Comparison of ENCODE assay signal across 26 cellular contexts in genomic region chr7:152152267-152152666, GRCh38.
DNase-seq lines count a peak whose midpoint lies in the region; ATAC-seq and TF ChIP-seq lines count a peak whose summit lies in the region.
"Had no signal": no experiment of that assay in that cellular context is flagged by ENCODE, and none has a peak within 500 bp of the region (broad histone marks: within the 10 kb centered on the region; RNA-seq: fewer than 3 reads in every experiment).

No MANE protein-coding gene starts in this region.

- no peak for TF ChIP-seq POLR2A in sigmoid colon (IDR thresholded peaks at IDR 0.05)

- intact Hi-C loops in Right ventricle myocardium superior (cut with DNase I): no loop called here
- intact Hi-C loops in cardiac septum (cut with DNase I): no loop called here
- intact Hi-C loops in sigmoid colon (cut with DNase I): no loop called here

- no peaks in the 10 kb centered on the region for H3K27me3 Mint-ChIP-seq in T-cell
- H3K27me3 Mint-ChIP-seq in endothelial cell (ENCODE audit: unreplicated experiment): no peaks in the 10 kb centered on the region
- H3K27me3 Mint-ChIP-seq in type B pancreatic cell: no peaks in the 10 kb centered on the region

- H3K4me3 ChIP-seq in sigmoid colon: no peak overlapping the region
- H3K4me3 ChIP-seq: adrenal gland, dorsolateral prefrontal cortex, gastrocnemius medialis, GM23248, lower lobe of right lung, mucosa of descending colon, suprapubic skin, upper lobe of right lung had no signal

- POLR2A ChIA-PET in T-cell (lab: Charles Lee): interaction anchor here in 1 of 2 donors (0.7 kb wide), 1 partner anchor 9 kb away, joined by 3 read pairs; no protein-coding TSS in a partner anchor

- TF ChIP-seq EP300 in sigmoid colon (IDR thresholded peaks at IDR 0.05): no peak

- H3K9me3 ChIP-seq in sigmoid colon: no peaks in the 10 kb centered on the region
- H3K9me3 ChIP-seq: adrenal gland, gastrocnemius medialis, lower lobe of right lung, mucosa of descending colon, suprapubic skin, upper lobe of right lung had no signal

- H3K27me3 ChIP-seq in sigmoid colon: no peaks in the 10 kb centered on the region
- H3K27me3 ChIP-seq: adrenal gland, dorsolateral prefrontal cortex, gastrocnemius medialis, suprapubic skin, upper lobe of right lung had no signal

- H3K27ac Mint-ChIP-seq in T-cell (peak overlapping the region; percentile 61 to 78), endothelial cell (ENCODE audit: unreplicated experiment) (peak overlapping the region; percentile 26), type B pancreatic cell (peak overlapping the region; percentile 4)
- H3K27ac Mint-ChIP-seq: nephron had no signal

- peaks cover 0 to 3% (median 2%) of the 10 kb centered on the region in 3 donors for H3K4me1 Mint-ChIP-seq in T-cell
- peaks cover 11% of the 10 kb centered on the region for H3K4me1 Mint-ChIP-seq in endothelial cell (ENCODE audit: unreplicated experiment)
- no peaks in the 10 kb centered on the region for H3K4me1 Mint-ChIP-seq in type B pancreatic cell (ENCODE audit: unreplicated experiment)
- H3K4me1 Mint-ChIP-seq: nephron had no signal

- CTCF ChIA-PET in T-cell (lab: Charles Lee): interaction anchor here (0.6 kb wide), 2 partner anchors 19 to 83 kb away, joined by 5 to 15 read pairs; no protein-coding TSS in a partner anchor

- 88 to 94% methylated on average over 5 of the region's 5 CpGs for WGBS in sigmoid colon, 2 donors

- H3K36me3 ChIP-seq in sigmoid colon: peaks cover 52 to 100% (median 68%) of the 10 kb centered on the region in 4 donors

- DNase-seq in Right ventricle myocardium superior (no peak), cardiac septum (ENCODE audit: low spot score) (no peak), T-cell (no peak), endothelial cell (ENCODE audit: low spot score) (no peak), type B pancreatic cell (ENCODE audit: extremely low spot score, unreplicated experiment) (no peak), sigmoid colon (no peak)
- DNase-seq: activated CD4-positive, alpha-beta T cell treated with anti-CD3 and anti-CD28 coated beads, Interleukin-2, amount 50 U/mL, for 4 hours; activated effector memory CD4-positive, alpha-beta T cell treated with anti-CD3 and anti-CD28 coated beads, Interleukin-2, amount 50 U/mL, for 16 hours; activated T-cell treated with anti-CD3 and anti-CD28 coated beads for 4 hours; adrenal gland; C1 segment of cervical spinal cord; DMS79; dorsolateral prefrontal cortex; gastrocnemius medialis; GDM1; GM23248; kidney glomerular epithelial cell; lower lobe of right lung; mucosa of descending colon; NCI-H1048; RPMI8226; stimulated activated naive CD4-positive, alpha-beta T cell treated with Interleukin-2 at 50 U/mL for 16 hours; upper lobe of right lung had no signal

- no peak overlapping the region for H3K4me3 Mint-ChIP-seq in T-cell
- peak overlapping the region; percentile 52 for H3K4me3 Mint-ChIP-seq in endothelial cell (ENCODE audit: unreplicated experiment)
- no peak overlapping the region for H3K4me3 Mint-ChIP-seq in type B pancreatic cell
- H3K4me3 Mint-ChIP-seq: nephron had no signal

- H3K36me3 Mint-ChIP-seq in T-cell (peaks cover 64% of the 10 kb centered on the region), endothelial cell (ENCODE audit: low read depth, unreplicated experiment) (peaks cover 39% of the 10 kb centered on the region), type B pancreatic cell (peaks cover 24% of the 10 kb centered on the region)

- ATAC-seq in Right ventricle myocardium superior (ENCODE audit: poor library complexity) (peak; percentile 73), T-cell (replicated peaks in 1 of 4) (no peak), GM19452 (IDR thresholded peaks at IDR 0.05; ENCODE audit: unreplicated experiment) (no peak)
- ATAC-seq: gastrocnemius medialis, lower lobe of right lung, mucosa of descending colon, upper lobe of right lung had no signal

- H3K4me1 ChIP-seq in sigmoid colon: no peaks in the 10 kb centered on the region
- H3K4me1 ChIP-seq: adrenal gland, gastrocnemius medialis, lower lobe of right lung, suprapubic skin, upper lobe of right lung had no signal

- H3K27ac ChIP-seq in sigmoid colon: no peak overlapping the region
- H3K27ac ChIP-seq: adrenal gland, dorsolateral prefrontal cortex, gastrocnemius medialis, GM23248, lower lobe of right lung, suprapubic skin, upper lobe of right lung had no signal

- H3K9me3 Mint-ChIP-seq in T-cell (no peaks in the 10 kb centered on the region), endothelial cell (ENCODE audit: unreplicated experiment) (no peaks in the 10 kb centered on the region), type B pancreatic cell (no peaks in the 10 kb centered on the region)
- H3K9me3 Mint-ChIP-seq: nephron had no signal

- TF ChIP-seq CTCF in endothelial cell (IDR thresholded peaks at IDR 0.05; ENCODE audit: unreplicated experiment) (no peak), type B pancreatic cell (conservative IDR thresholded peaks at IDR 0.05) (no peak), sigmoid colon (IDR thresholded peaks at IDR 0.05) (no peak)

Comparison
In these comparisons a context has a peak if more than half of its experiments do, and no peak if none do; other contexts are left out.
1. H3K27ac Mint-ChIP-seq: peak in every context shown above with its lines; median percentile 70 in T-cell; 26 in endothelial cell; 4 in type B pancreatic cell.